In the genomic region with DNA sequence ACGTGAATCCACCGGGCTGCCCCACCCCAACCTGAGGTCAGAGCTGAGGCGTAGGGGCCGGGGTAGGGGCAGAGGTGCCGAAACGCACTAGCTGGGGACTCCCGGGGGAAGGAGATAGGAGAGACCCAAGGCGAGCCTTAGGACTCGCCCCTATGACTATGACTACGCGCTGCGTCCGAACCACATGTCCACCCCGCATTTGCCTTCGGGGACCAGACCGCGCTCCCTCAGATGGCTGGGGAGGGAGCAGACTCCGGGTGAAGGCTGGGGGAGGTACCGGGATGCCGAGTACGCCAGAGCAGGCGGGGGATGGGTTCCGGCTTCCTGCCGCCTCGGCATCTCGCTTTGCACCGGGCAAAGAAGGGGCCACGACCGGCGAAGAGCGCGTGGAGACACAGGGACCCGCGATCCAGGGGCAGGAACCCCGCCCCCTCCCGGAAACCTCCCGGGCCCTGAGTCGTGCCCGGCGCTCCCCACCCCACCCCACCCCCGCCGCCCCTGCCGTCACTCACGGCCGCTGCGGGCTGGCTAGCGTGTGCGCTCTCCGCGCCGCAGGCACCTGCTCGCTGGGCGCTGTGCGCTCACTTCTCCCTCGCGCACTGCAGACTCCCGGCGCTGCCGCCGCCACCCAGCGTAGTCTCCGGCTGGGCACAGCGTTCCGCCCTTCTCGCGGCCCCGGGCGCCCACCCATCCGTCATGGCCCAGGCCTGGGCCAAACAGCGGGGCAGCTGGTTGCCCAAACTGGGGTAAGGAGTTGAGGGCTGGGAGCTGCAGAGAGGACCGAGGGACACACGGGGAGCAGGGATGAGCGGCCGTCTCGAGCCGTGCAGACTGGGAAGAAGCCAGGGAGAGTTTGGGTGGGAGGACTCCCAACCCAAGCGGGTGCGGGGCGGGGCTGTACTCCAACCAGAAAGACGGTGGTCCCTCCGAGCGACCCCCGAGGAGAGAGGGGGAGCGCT, we compare ENCODE assay signal across 11 cellular contexts. TPM values are rescaled to one million over a fixed set of nuclear protein-coding genes. Genes with fewer than 3 reads are reported as not detected.
DNase-seq lines count a peak whose midpoint lies in the region; ATAC-seq and TF ChIP-seq lines count a peak whose summit lies in the region.
"Had no signal": no experiment of that assay in that cellular context is flagged by ENCODE, and none has a peak within 500 bp of the region (broad histone marks: within the 10 kb centered on the region; RNA-seq: fewer than 3 reads in every experiment).

No MANE protein-coding gene starts in this region.

- H3K27me3 ChIP-seq in heart right ventricle (peaks cover 51 to 100% (median 89%) of the 10 kb centered on the region in 7 donors), right atrium auricular region (peaks cover 17 to 41% of the 10 kb centered on the region in 2 donors), lower lobe of right lung (ENCODE audit: low read depth) (peaks cover 94% of the 10 kb centered on the region), upper lobe of right lung (peaks cover 85% of the 10 kb centered on the region)

- no peak for DNase-seq in heart right ventricle
- DNase-seq in right atrium auricular region (ENCODE audit: low spot score): no peak
- DNase-seq in activated naive CD8-positive, alpha-beta T cell treated with anti-CD3 and anti-CD28 coated beads for 36 hours: peak; percentile 18
- peak; percentile 28 for DNase-seq in lower lobe of right lung
- DNase-seq in upper lobe of right lung: peak; percentile 54
- no peak for DNase-seq in NOMO-1 treated with dmso at 0.1 percent for 144 hours (lab: John Stamatoyannopoulos, UW; ENCODE audit: unreplicated experiment)
- no peak for DNase-seq in NCI-H1694 (lab: John Stamatoyannopoulos, UW)
- DNase-seq: SIG-M5 had no signal

- H3K9me3 ChIP-seq in heart right ventricle: no peaks in the 10 kb centered on the region
- no peaks in the 10 kb centered on the region for H3K9me3 ChIP-seq in right atrium auricular region
- no peaks in the 10 kb centered on the region for H3K9me3 ChIP-seq in lower lobe of right lung
- H3K9me3 ChIP-seq in upper lobe of right lung: no peaks in the 10 kb centered on the region

- H3K36me3 ChIP-seq in heart right ventricle: no peaks in the 10 kb centered on the region
- H3K36me3 ChIP-seq in right atrium auricular region: no peaks in the 10 kb centered on the region
- H3K36me3 ChIP-seq in lower lobe of right lung: no peaks in the 10 kb centered on the region
- H3K36me3 ChIP-seq in upper lobe of right lung: no peaks in the 10 kb centered on the region
- H3K36me3 ChIP-seq: BLaER1 treated with 17β-estradiol and CSF1 and Interleukin-3, amounts not matched to agents 10 nM and 100 nM had no signal

- H3K4me1 ChIP-seq in heart right ventricle (peaks cover 6 to 47% (median 40%) of the 10 kb centered on the region in 9 donors), right atrium auricular region (peaks cover 0 to 56% of the 10 kb centered on the region in 2 donors), lower lobe of right lung (peaks cover 18% of the 10 kb centered on the region), upper lobe of right lung (peaks cover 7% of the 10 kb centered on the region)

- no peak overlapping the region for H3K27ac Mint-ChIP-seq in activated naive CD8-positive, alpha-beta T cell treated with anti-CD3 and anti-CD28 coated beads for 36 hours

- H3K36me3 Mint-ChIP-seq in activated naive CD8-positive, alpha-beta T cell treated with anti-CD3 and anti-CD28 coated beads for 36 hours: no peaks in the 10 kb centered on the region

- TF ChIP-seq CTCF in heart right ventricle (IDR thresholded peaks at IDR 0.05) (no peak), right atrium auricular region (IDR thresholded peaks at IDR 0.05) (no peak), lower lobe of right lung (IDR thresholded peaks at IDR 0.05) (no peak), upper lobe of right lung (IDR thresholded peaks at IDR 0.05) (no peak)

- intact Hi-C loops in heart right ventricle (cut with DNase I) (loop anchor here in 2 of 10 donors (10.0 kb wide), 2 partner anchors 240 to 790 kb away; no protein-coding TSS in a partner anchor), lower lobe of right lung (cut with DNase I) (no loop called here), upper lobe of right lung (cut with DNase I) (no loop called here)

- H3K4me3 Mint-ChIP-seq in activated naive CD8-positive, alpha-beta T cell treated with anti-CD3 and anti-CD28 coated beads for 36 hours: peak overlapping the region; percentile 55

- H3K4me3 ChIP-seq in heart right ventricle (peak overlapping the region in 6 of 10 donors; percentile 8 to 43 (median 21)), right atrium auricular region (peak overlapping the region in 1 of 2 donors; percentile 34), lower lobe of right lung (no peak overlapping the region), upper lobe of right lung (no peak overlapping the region)

- ATAC-seq in heart right ventricle (no peak), lower lobe of right lung (no peak), upper lobe of right lung (no peak), GM19035 (IDR thresholded peaks at IDR 0.05; ENCODE audit: unreplicated experiment) (no peak)

- peaks cover 15% of the 10 kb centered on the region for H3K4me1 Mint-ChIP-seq in activated naive CD8-positive, alpha-beta T cell treated with anti-CD3 and anti-CD28 coated beads for 36 hours

- no peaks in the 10 kb centered on the region for H3K9me3 Mint-ChIP-seq in activated naive CD8-positive, alpha-beta T cell treated with anti-CD3 and anti-CD28 coated beads for 36 hours

- H3K27ac ChIP-seq in heart right ventricle (no peak overlapping the region), right atrium auricular region (no peak overlapping the region), lower lobe of right lung (no peak overlapping the region), upper lobe of right lung (no peak overlapping the region)
- H3K27ac ChIP-seq: BLaER1 treated with 17β-estradiol and CSF1 and Interleukin-3, amounts not matched to agents 10 nM and 100 nM had no signal

- WGBS in heart right ventricle, 2 donors: 0 to 1% methylated on average over 77 to 84 of the region's 84 CpGs

- peaks cover 73% of the 10 kb centered on the region for H3K27me3 Mint-ChIP-seq in activated naive CD8-positive, alpha-beta T cell treated with anti-CD3 and anti-CD28 coated beads for 36 hours

RNA-seq across cellular contexts. Expression of a gene that starts 0.6 kb away (rescaled TPM):
- total RNA-seq in heart right ventricle: not detected
- not detected for polyA plus RNA-seq in heart right ventricle
- total RNA-seq in right atrium auricular region: not detected
- not detected for total RNA-seq in activated naive CD8-positive, alpha-beta T cell treated with anti-CD3 and anti-CD28 coated beads for 36 hours
- not detected for total RNA-seq in lower lobe of right lung
- not detected for total RNA-seq in upper lobe of right lung
- total RNA-seq: endothelial cell of umbilical vein had no signal
- polyA plus RNA-seq: endothelial cell of umbilical vein had no signal

Comparison
In these comparisons a context has a peak if more than half of its experiments do, and no peak if none do; other contexts are left out.
1. DNase-seq: peak in activated naive CD8-positive, alpha-beta T cell treated with anti-CD3 and anti-CD28 coated beads for 36 hours (single experiment), lower lobe of right lung (single experiment) and upper lobe of right lung (single experiment); none in heart right ventricle (0 of 2), right atrium auricular region (single experiment), NOMO-1 treated with dmso at 0.1 percent for 144 hours (single experiment) and NCI-H1694 (single experiment).
2. H3K4me3 ChIP-seq: peak in heart right ventricle (6 of 10); none in lower lobe of right lung (single experiment) and upper lobe of right lung (single experiment).